21 cellular contexts compared by ENCODE assay signal in genomic region chr1:47883963-47884362, GRCh38.
A peak's percentile ranks its signal among the peaks of the same experiment; 100 is the strongest.
DNase-seq lines count a peak whose midpoint lies in the region; ATAC-seq, FAIRE-seq and TF ChIP-seq lines count a peak whose summit lies in the region.
"Had no signal": no experiment of that assay in that cellular context is flagged by ENCODE, and none has a peak within 500 bp of the region (broad histone marks: within the 10 kb centered on the region; RNA-seq: fewer than 3 reads in every experiment).

No MANE protein-coding gene starts in this region.

- no peaks in the 10 kb centered on the region for H3K36me3 Mint-ChIP-seq in neural progenitor cell
- H3K36me3 Mint-ChIP-seq: CD4-positive, alpha-beta memory T cell; IgD-negative memory B cell had no signal

- H3K27ac ChIP-seq in HCT116 (ENCODE audit: low read depth, low read length) (no peak overlapping the region), neural progenitor cell (no peak overlapping the region)
- H3K27ac ChIP-seq: 22Rv1, A549, C4-2B, HL-60 had no signal

- CTCF ChIA-PET in HCT116 (lab: Charles Lee), result no interaction called here

- H3K4me1 Mint-ChIP-seq in neural progenitor cell, result peaks cover 18% of the 10 kb centered on the region
- H3K4me1 Mint-ChIP-seq: CD4-positive, alpha-beta memory T cell; IgD-negative memory B cell had no signal

- H3K4me2 ChIP-seq in HCT116 (ENCODE audit: low read length) (no peak overlapping the region), neural progenitor cell (no peak overlapping the region)
- H3K4me2 ChIP-seq: A549 had no signal

- no peak overlapping the region for H3K9ac ChIP-seq in HCT116 (ENCODE audit: low read length)
- no peak overlapping the region for H3K9ac ChIP-seq in neural progenitor cell

- H3K9me3 ChIP-seq in HCT116 (ENCODE audit: control insufficient read depth in 1 of 2, insufficient read depth in 1 of 2, low read depth in 1 of 2, low read length in 2 of 2) (no peaks in the 10 kb centered on the region), neural progenitor cell (ENCODE audit: low read depth) (no peaks in the 10 kb centered on the region)
- H3K9me3 ChIP-seq: A549 had no signal

- intact Hi-C loops in HCT116 (cut with micrococcal nuclease), result no loop called here

- H3K4me3 ChIP-seq in HCT116 (replicated peaks in 1 of 2; ENCODE audit: low read depth in 1 of 2, low read length in 2 of 2) (no peak overlapping the region), epithelial cell of proximal tubule (ENCODE audit: low read depth, low read length) (no peak overlapping the region), neural progenitor cell (no peak overlapping the region)
- H3K4me3 ChIP-seq: A549 had no signal

- FAIRE-seq in HTR-8/SVneo (lab: Jason Lieb, UNC), result no peak
- FAIRE-seq: A549, G401.6, GM12891, GM19239, H1 had no signal

- no peak overlapping the region for H3K4me3 Mint-ChIP-seq in neural progenitor cell
- H3K4me3 Mint-ChIP-seq: CD4-positive, alpha-beta memory T cell; H9; IgD-negative memory B cell had no signal

- no peaks in the 10 kb centered on the region for H3K79me2 ChIP-seq in HCT116 (ENCODE audit: insufficient read depth, low read length)
- no peaks in the 10 kb centered on the region for H3K79me2 ChIP-seq in neural progenitor cell (ENCODE audit: low read depth)

- H3K9me3 Mint-ChIP-seq in neural progenitor cell, result no peaks in the 10 kb centered on the region
- H3K9me3 Mint-ChIP-seq: CD4-positive, alpha-beta memory T cell; H9; IgD-negative memory B cell had no signal

- no peaks in the 10 kb centered on the region for H3K9me2 ChIP-seq in HCT116 (ENCODE audit: insufficient read depth)

- POLR2A ChIA-PET in HCT116 (lab: Charles Lee), result no interaction called here

- no peak for TF ChIP-seq CTCF in HCT116 (IDR thresholded peaks at IDR 0.05 in 2 of 3, conservative IDR thresholded peaks at IDR 0.05 in 1 of 3; ENCODE audit: borderline replicate concordance in 1 of 3, insufficient read depth in 1 of 3, low read depth in 2 of 3, low read length in 2 of 3)
- TF ChIP-seq CTCF in epithelial cell of proximal tubule (conservative IDR thresholded peaks at IDR 0.05; ENCODE audit: low read depth, low read length), result peak; percentile 5
- TF ChIP-seq CTCF in neural progenitor cell (IDR thresholded peaks at IDR 0.05), result no peak

- H4K20me1 ChIP-seq in HCT116 (ENCODE audit: insufficient read depth), result no peaks in the 10 kb centered on the region
- H4K20me1 ChIP-seq in neural progenitor cell (ENCODE audit: low read depth), result no peaks in the 10 kb centered on the region

- no peaks in the 10 kb centered on the region for H3K36me3 ChIP-seq in HCT116 (ENCODE audit: control insufficient read depth in 1 of 2, insufficient read depth in 2 of 2, low read length in 2 of 2)
- H3K36me3 ChIP-seq in neural progenitor cell, result no peaks in the 10 kb centered on the region

- DNase-seq in DMS53 (lab: John Stamatoyannopoulos, UW) (peak; percentile 39), DMS53 treated with DMSO at 0.1 percent for 48 hours (lab: John Stamatoyannopoulos, UW; ENCODE audit: unreplicated experiment) (no peak), HCT116 (ENCODE audit: low read depth, low spot score) (no peak), SW480 (ENCODE audit: low spot score) (peak; percentile 10), epithelial cell of proximal tubule (ENCODE audit: low read depth) (no peak), neural progenitor cell (ENCODE audit: low spot score) (no peak), HTR-8/SVneo (ENCODE audit: insufficient read length, low spot score) (no peak)
- DNase-seq: AML-193; Calu3; CD4-positive, alpha-beta memory T cell; H9 had no signal

- no peak for TF ChIP-seq RAD21 in HCT116 (IDR thresholded peaks at IDR 0.05; ENCODE audit: low read depth)

- RAD21 ChIA-PET in HCT116 (lab: Charles Lee; ENCODE audit: low non-redundant PET in 1 of 2, low total read pairs in 2 of 2, uncharacterized antibody in 2 of 2, unreplicated experiment in 2 of 2), result no interaction called here

- H3K27ac Mint-ChIP-seq in neural progenitor cell, result no peak overlapping the region
- H3K27ac Mint-ChIP-seq: CD4-positive, alpha-beta memory T cell; IgD-negative memory B cell had no signal

- H3K4me1 ChIP-seq in HCT116 (ENCODE audit: control insufficient read depth in 1 of 2, insufficient read depth in 2 of 2, low read length in 2 of 2), result no peaks in the 10 kb centered on the region
- H3K4me1 ChIP-seq in neural progenitor cell, result no peaks in the 10 kb centered on the region
- H3K4me1 ChIP-seq: A549 had no signal

- no peak for TF ChIP-seq POLR2A in HCT116 (IDR thresholded peaks at IDR 0.05; ENCODE audit: borderline replicate concordance, extremely low read depth, insufficient read depth, insufficient read length)

- peak; percentile 87 for ATAC-seq in HCT116
- no peak for ATAC-seq in HG02852 (IDR thresholded peaks at IDR 0.05; ENCODE audit: unreplicated experiment)
- ATAC-seq: A549 had no signal

- no peak overlapping the region for H2AFZ ChIP-seq in HCT116 (ENCODE audit: low read depth, low read length, poor library complexity, severe bottlenecking)
- no peak overlapping the region for H2AFZ ChIP-seq in neural progenitor cell (replicated peaks)

- no TSS peak for BruUV-seq in HCT116 (replicated peaks; lab: Mats Ljungman, UMichigan)

- peaks cover 4% of the 10 kb centered on the region for H3K27me3 Mint-ChIP-seq in neural progenitor cell (ENCODE audit: insufficient read depth, low read depth)
- H3K27me3 Mint-ChIP-seq: IgD-negative memory B cell had no signal

- H3K27me3 ChIP-seq in HCT116 (ENCODE audit: insufficient read depth, low read length) (no peaks in the 10 kb centered on the region), neural progenitor cell (no peaks in the 10 kb centered on the region)

- H3F3A ChIP-seq in neural progenitor cell (ENCODE audit: low read depth), result no peaks in the 10 kb centered on the region

TF ChIP-seq in HCT116, 20 proteins besides CTCF, POLR2A, EP300 and RAD21:
- no peak for TF ChIP-seq EZH2 (IDR thresholded peaks at IDR 0.05)
- TF ChIP-seq, protein P1, sequence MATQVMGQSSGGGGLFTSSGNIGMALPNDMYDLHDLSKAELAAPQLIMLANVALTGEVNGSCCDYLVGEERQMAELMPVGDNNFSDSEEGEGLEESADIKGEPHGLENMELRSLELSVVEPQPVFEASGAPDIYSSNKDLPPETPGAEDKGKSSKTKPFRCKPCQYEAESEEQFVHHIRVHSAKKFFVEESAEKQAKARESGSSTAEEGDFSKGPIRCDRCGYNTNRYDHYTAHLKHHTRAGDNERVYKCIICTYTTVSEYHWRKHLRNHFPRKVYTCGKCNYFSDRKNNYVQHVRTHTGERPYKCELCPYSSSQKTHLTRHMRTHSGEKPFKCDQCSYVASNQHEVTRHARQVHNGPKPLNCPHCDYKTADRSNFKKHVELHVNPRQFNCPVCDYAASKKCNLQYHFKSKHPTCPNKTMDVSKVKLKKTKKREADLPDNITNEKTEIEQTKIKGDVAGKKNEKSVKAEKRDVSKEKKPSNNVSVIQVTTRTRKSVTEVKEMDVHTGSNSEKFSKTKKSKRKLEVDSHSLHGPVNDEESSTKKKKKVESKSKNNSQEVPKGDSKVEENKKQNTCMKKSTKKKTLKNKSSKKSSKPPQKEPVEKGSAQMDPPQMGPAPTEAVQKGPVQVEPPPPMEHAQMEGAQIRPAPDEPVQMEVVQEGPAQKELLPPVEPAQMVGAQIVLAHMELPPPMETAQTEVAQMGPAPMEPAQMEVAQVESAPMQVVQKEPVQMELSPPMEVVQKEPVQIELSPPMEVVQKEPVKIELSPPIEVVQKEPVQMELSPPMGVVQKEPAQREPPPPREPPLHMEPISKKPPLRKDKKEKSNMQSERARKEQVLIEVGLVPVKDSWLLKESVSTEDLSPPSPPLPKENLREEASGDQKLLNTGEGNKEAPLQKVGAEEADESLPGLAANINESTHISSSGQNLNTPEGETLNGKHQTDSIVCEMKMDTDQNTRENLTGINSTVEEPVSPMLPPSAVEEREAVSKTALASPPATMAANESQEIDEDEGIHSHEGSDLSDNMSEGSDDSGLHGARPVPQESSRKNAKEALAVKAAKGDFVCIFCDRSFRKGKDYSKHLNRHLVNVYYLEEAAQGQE (IDR thresholded peaks at IDR 0.05; ENCODE audit: low read depth), result no peak

Comparison
In these comparisons a context has a peak if more than half of its experiments do, and no peak if none do; other contexts are left out.
1. DNase-seq: peak in DMS53 (single experiment) and SW480 (single experiment); none in DMS53 treated with DMSO at 0.1 percent for 48 hours (single experiment), HCT116 (single experiment), epithelial cell of proximal tubule (single experiment), neural progenitor cell (single experiment) and HTR-8/SVneo (single experiment).